Comparison of ENCODE assay signal across 8 cellular contexts in the genomic region with DNA sequence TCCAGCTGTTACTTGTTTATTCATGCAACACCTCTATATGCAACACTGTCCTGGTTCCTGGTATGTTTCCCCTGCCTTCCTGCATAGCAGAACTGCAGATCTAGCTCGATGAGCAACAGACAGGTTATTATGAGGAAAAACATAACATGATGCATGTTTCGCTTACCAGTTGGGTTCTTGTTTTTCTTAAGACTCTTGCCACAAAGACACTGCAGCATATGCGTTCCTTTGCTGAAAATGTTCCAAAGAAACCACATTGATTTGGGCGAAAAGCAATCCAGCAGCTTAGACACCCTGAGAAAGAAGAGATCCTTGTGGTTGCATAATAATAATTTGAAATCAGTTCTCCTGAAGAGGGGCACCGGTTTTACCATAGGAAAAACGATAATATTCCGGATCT. TPM values are rescaled to one million over a fixed set of nuclear protein-coding genes. Genes with fewer than 3 reads are reported as not detected.
DNase-seq lines count a peak whose midpoint lies in the region; ATAC-seq and TF ChIP-seq lines count a peak whose summit lies in the region.

No MANE protein-coding gene starts in this region.

- H3K36me3 ChIP-seq in esophagus muscularis mucosa (no peaks in the 10 kb centered on the region), neuronal stem cell (replicated peaks in 1 of 2; ENCODE audit: control insufficient read depth in 2 of 2, insufficient read depth in 2 of 2, low read length in 2 of 2) (no peaks in the 10 kb centered on the region)

- no peak for TF ChIP-seq CTCF in Calu3 (IDR thresholded peaks at IDR 0.05; ENCODE audit: unreplicated experiment)
- no peak for TF ChIP-seq CTCF in esophagus muscularis mucosa (IDR thresholded peaks at IDR 0.05)

- H3K9me3 ChIP-seq in esophagus muscularis mucosa, result no peaks in the 10 kb centered on the region
- no peaks in the 10 kb centered on the region for H3K9me3 ChIP-seq in neuronal stem cell (replicated peaks in 1 of 2; ENCODE audit: control insufficient read depth in 2 of 2, insufficient read depth in 1 of 2, low read depth in 1 of 2, low read length in 2 of 2)

- POLR2A ChIA-PET in T-cell (lab: Charles Lee), result no interaction called here

- no peaks in the 10 kb centered on the region for H3K36me3 Mint-ChIP-seq in Calu3 (ENCODE audit: insufficient read depth, unreplicated experiment)
- H3K36me3 Mint-ChIP-seq in T-cell, result no peaks in the 10 kb centered on the region

- H3K4me3 ChIP-seq in esophagus muscularis mucosa (peak overlapping the region; percentile 59 to 77 (median 66)), neuronal stem cell (ENCODE audit: low read length in 2 of 2) (peak overlapping the region; percentile 48 to 88)

- CTCF ChIA-PET in Calu3 (lab: Charles Lee), result no interaction called here
- CTCF ChIA-PET in T-cell (lab: Charles Lee), result interaction anchor here in 1 of 2 donors (0.7 kb wide), 1 partner anchor 322 kb away, joined by 3 read pairs; no protein-coding TSS in a partner anchor

- H3K9ac ChIP-seq in neuronal stem cell (ENCODE audit: low read depth, low read length, poor library complexity), result no peak overlapping the region

- ATAC-seq in T-cell (replicated peaks in 1 of 4) (peak in 1 of 4 experiments; percentile 28), GM19023 (IDR thresholded peaks at IDR 0.05; ENCODE audit: unreplicated experiment) (no peak)

- no peaks in the 10 kb centered on the region for H3K79me1 ChIP-seq in neuronal stem cell (ENCODE audit: low read depth, low read length)

- peak overlapping the region; percentile 98 for H3K4me2 ChIP-seq in neuronal stem cell (ENCODE audit: insufficient read depth, low read length, poor library complexity, severe bottlenecking)

- H3K27ac ChIP-seq in esophagus muscularis mucosa (replicated peaks in 1 of 4) (peak overlapping the region in 3 of 4 donors; percentile 73 to 81 (median 76)), neuronal stem cell (replicated peaks; ENCODE audit: low read length) (no peak overlapping the region)

- TF ChIP-seq EP300 in esophagus muscularis mucosa (IDR thresholded peaks at IDR 0.05), result no peak

- no peak overlapping the region for H2BK12ac ChIP-seq in neuronal stem cell (ENCODE audit: low read length)

- intact Hi-C loops in Calu3 (cut with micrococcal nuclease; ENCODE audit: unreplicated experiment) (no loop called here), esophagus muscularis mucosa (cut with DNase I) (loop anchor here (10.0 kb wide), 1 partner anchor 257 kb away; no protein-coding TSS in a partner anchor)

- no peak overlapping the region for H4K8ac ChIP-seq in neuronal stem cell (ENCODE audit: low read depth, low read length)

- 9% methylated on average over 7 of the region's 7 CpGs for WGBS in esophagus muscularis mucosa
- no CpG with 5 or more reads among the region's 7 CpGs for WGBS in neuronal stem cell (ENCODE audit: extremely low coverage in 2 of 2, insufficient read length in 2 of 2, insufficient replicate concordance in 1 of 2), 2 donors

- H4K91ac ChIP-seq in neuronal stem cell (ENCODE audit: low read depth, low read length, poor library complexity), result no peak overlapping the region

- no TSS peak for BruUV-seq in Calu3 (replicated peaks; lab: Mats Ljungman, UMichigan)

- H3K4me3 Mint-ChIP-seq in Calu3 (ENCODE audit: low read depth, unreplicated experiment) (peak overlapping the region; percentile 57), T-cell (peak overlapping the region; percentile 42 to 82 (median 64))

- no peak for TF ChIP-seq POLR2A in esophagus muscularis mucosa (IDR thresholded peaks at IDR 0.05; ENCODE audit: low read depth)

- no peak overlapping the region for H3K23ac ChIP-seq in neuronal stem cell (ENCODE audit: low read depth, low read length, poor library complexity)

- no peak overlapping the region for H2AK5ac ChIP-seq in neuronal stem cell (ENCODE audit: low read depth, low read length)

- no peak overlapping the region for H3K4ac ChIP-seq in neuronal stem cell (ENCODE audit: low read length)

- peaks cover 25% of the 10 kb centered on the region for H3K27me3 Mint-ChIP-seq in Calu3 (ENCODE audit: unreplicated experiment)
- H3K27me3 Mint-ChIP-seq in T-cell, result peaks cover 47 to 59% of the 10 kb centered on the region in 2 donors

- H3K27ac Mint-ChIP-seq in Calu3 (ENCODE audit: unreplicated experiment), result no peak overlapping the region
- H3K27ac Mint-ChIP-seq in T-cell, result no peak overlapping the region

- no peak overlapping the region for H2BK5ac ChIP-seq in neuronal stem cell (ENCODE audit: low read length)

- peaks cover 5 to 40% (median 27%) of the 10 kb centered on the region in 4 donors for H3K4me1 ChIP-seq in esophagus muscularis mucosa
- H3K4me1 ChIP-seq in neuronal stem cell (ENCODE audit: control insufficient read depth in 2 of 2, insufficient read depth in 1 of 2, low read depth in 1 of 2, low read length in 2 of 2), result peaks cover 0 to 4% of the 10 kb centered on the region in 2 donors

- no peak overlapping the region for H3K14ac ChIP-seq in neuronal stem cell (ENCODE audit: low read length)

- H3K9me3 Mint-ChIP-seq in Calu3 (ENCODE audit: low read depth, unreplicated experiment) (no peaks in the 10 kb centered on the region), T-cell (no peaks in the 10 kb centered on the region)

- H2BK15ac ChIP-seq in neuronal stem cell (ENCODE audit: low read length), result no peak overlapping the region

- H2BK120ac ChIP-seq in neuronal stem cell (ENCODE audit: low read depth, low read length), result no peak overlapping the region

- H2AFZ ChIP-seq in neuronal stem cell (ENCODE audit: low read length), result peak overlapping the region; percentile 83

- DNase-seq in Calu3 (no peak), T-cell (no peak), esophagus muscularis mucosa (ENCODE audit: extremely low spot score) (no peak), neuronal stem cell (ENCODE audit: low spot score) (no peak), COLO829 (ENCODE audit: low spot score) (no peak), NCI-H1930 (lab: John Stamatoyannopoulos, UW) (no peak), NCI-H774 (lab: John Stamatoyannopoulos, UW) (no peak)

- H3K27me3 ChIP-seq in esophagus muscularis mucosa (peaks cover 0 to 32% (median 9%) of the 10 kb centered on the region in 4 donors), neuronal stem cell (ENCODE audit: control insufficient read depth in 3 of 3, insufficient read depth in 3 of 3, low read depth in 1 of 3, low read length in 3 of 3) (peaks cover 2 to 25% (median 4%) of the 10 kb centered on the region in 3 experiments)

- H3K4me1 Mint-ChIP-seq in Calu3 (ENCODE audit: low read depth, unreplicated experiment), result no peaks in the 10 kb centered on the region
- peaks cover 26 to 29% (median 28%) of the 10 kb centered on the region in 3 donors for H3K4me1 Mint-ChIP-seq in T-cell

- H3K18ac ChIP-seq in neuronal stem cell (ENCODE audit: low read length), result no peak overlapping the region

RNA-seq across cellular contexts. Expression of a gene that starts 0.5 kb away (rescaled TPM):
- total RNA-seq in Calu3 (2022) (0.21 and 0.24 TPM in 2 replicates), T-cell (under 1 TPM in 2 of 5 donors, not detected in 3; 0.03 TPM), esophagus muscularis mucosa (1 to 10 TPM in 1 of 4 donors, under 1 TPM in 3; 0.33 to 2.1 (median 0.87) TPM)
- polyA plus RNA-seq in neuronal stem cell (2013, experiment 1 of 2), result 0.54 TPM
- polyA plus RNA-seq in neuronal stem cell (2013, experiment 2 of 2), result 0.57 TPM
